Comparison of ENCODE assay signal across 8 cellular contexts in the genomic region with DNA sequence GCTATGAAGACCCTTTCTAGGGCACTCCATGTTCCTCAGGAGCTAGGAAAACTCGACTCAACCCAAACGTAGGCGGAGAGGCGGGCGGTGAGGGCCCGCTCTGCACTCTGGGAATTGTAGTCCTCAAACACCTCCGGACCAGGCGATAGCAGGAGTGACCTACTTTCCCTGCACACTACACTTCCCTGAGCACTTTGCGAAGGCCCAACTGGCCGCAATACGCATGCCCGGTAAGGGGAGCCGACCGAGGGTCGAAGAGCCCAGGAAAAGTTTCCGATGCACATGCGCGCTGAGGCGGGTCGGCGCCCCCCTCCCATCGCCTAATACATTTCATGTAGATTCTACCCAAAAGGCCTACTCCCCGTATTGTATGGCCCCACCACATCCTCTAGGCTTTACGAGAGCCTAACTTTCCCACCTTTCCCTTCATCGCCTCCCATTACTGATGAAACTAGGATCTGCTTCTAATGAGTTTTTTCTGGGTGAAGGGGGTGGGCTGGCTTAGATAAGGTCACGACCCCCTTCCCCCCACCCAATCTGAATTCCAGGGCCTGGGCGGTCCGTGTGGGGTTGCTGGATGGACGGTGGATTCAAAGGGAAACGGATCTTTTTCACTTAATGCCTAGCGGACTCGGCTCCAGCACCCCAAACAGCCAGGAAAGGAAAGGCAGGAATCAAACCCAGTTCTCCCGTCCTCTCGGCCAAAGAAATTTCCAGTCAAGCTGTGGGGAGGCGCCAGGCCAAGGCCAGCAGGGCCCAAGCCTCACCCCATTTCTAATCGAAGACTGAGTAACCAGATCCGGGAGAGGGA. TPM values are rescaled to one million over a fixed set of nuclear protein-coding genes. Genes with fewer than 3 reads are reported as not detected.
A peak's percentile ranks its signal among the peaks of the same experiment; 100 is the strongest.
DNase-seq lines count a peak whose midpoint lies in the region; ATAC-seq and TF ChIP-seq lines count a peak whose summit lies in the region.

No MANE protein-coding gene starts in this region.

- CTCF ChIA-PET in Panc1 (lab: Charles Lee) = no interaction called here

- H3K36me3 ChIP-seq in Panc1 (ENCODE audit: control insufficient read depth, insufficient read depth, low read length) (peaks cover 5% of the 10 kb centered on the region), esophagus (ENCODE audit: control insufficient read depth in 2 of 2, insufficient read depth in 2 of 2, low read length in 1 of 2) (peaks cover 0 to 6% of the 10 kb centered on the region in 2 donors), mucosa of rectum (ENCODE audit: control insufficient read depth in 2 of 2, insufficient read depth in 2 of 2, low read length in 2 of 2) (peaks cover 6 to 9% of the 10 kb centered on the region in 2 donors)

- H3K27me3 Mint-ChIP-seq in IgD-negative memory B cell = peaks cover 1% of the 10 kb centered on the region

- peak overlapping the region; percentile 91 to 99 (median 99) for H3K27ac Mint-ChIP-seq in IgD-negative memory B cell

- DNase-seq in DMS 273 (lab: John Stamatoyannopoulos, UW; ENCODE audit: unreplicated experiment) (peak; percentile 94), Panc1 (ENCODE audit: low read depth, low spot score) (peak; percentile 75)
- DNase-seq in activated T-cell treated with anti-CD3 and anti-CD28 coated beads, Interleukin-2, amount 50 U/mL, for 48 hours = peak; percentile 91
- DNase-seq in stimulated activated CD8-positive, alpha-beta memory T cell treated with anti-CD3 and anti-CD28 coated beads, Interleukin-4, amount 100 ng/mL, for 24 hours (ENCODE audit: low read depth) = peak; percentile 78

- peak overlapping the region; percentile 95 to 97 for H3K9ac ChIP-seq in mucosa of rectum (ENCODE audit: low read depth in 1 of 2, low read length in 2 of 2)

- H3K4me1 Mint-ChIP-seq in IgD-negative memory B cell = peaks cover 30 to 34% (median 30%) of the 10 kb centered on the region in 3 donors

- no peak for TF ChIP-seq CTCF in Panc1 (IDR thresholded peaks at IDR 0.05)

- H3K27ac ChIP-seq in Panc1 (ENCODE audit: low read length) (peak overlapping the region; percentile 91), esophagus (ENCODE audit: low read depth in 2 of 2, low read length in 1 of 2) (peak overlapping the region; percentile 99 to 100), mucosa of rectum (ENCODE audit: low read depth in 2 of 2, low read length in 2 of 2) (peak overlapping the region; percentile 100)

- ATAC-seq in GM21528 (IDR thresholded peaks at IDR 0.05; ENCODE audit: low FRiP score, unreplicated experiment) = peak; percentile 46
- ATAC-seq in Panc1 = peak; percentile 77

- H3K4me3 Mint-ChIP-seq in IgD-negative memory B cell = peak overlapping the region; percentile 80 to 97 (median 95)

- in situ Hi-C loops in Panc1 (cut with HindIII; ENCODE audit: low pct_unique_long_range_greater_than_20kb, low sequenced_read_pairs) = no loop called here

- H3K9me3 ChIP-seq in Panc1 (ENCODE audit: control insufficient read depth, insufficient read depth, low read depth, low read length) = no peaks in the 10 kb centered on the region
- no peaks in the 10 kb centered on the region for H3K9me3 ChIP-seq in esophagus (ENCODE audit: control insufficient read depth in 2 of 2, insufficient read depth in 1 of 2, low read depth in 1 of 2, low read length in 1 of 2)
- H3K9me3 ChIP-seq in mucosa of rectum (ENCODE audit: control insufficient read depth in 2 of 2, low read length in 2 of 2) = no peaks in the 10 kb centered on the region

- H3K4me1 ChIP-seq in Panc1 (ENCODE audit: control insufficient read depth, insufficient read depth, low read length) (peaks cover 6% of the 10 kb centered on the region; the same call in 1 of the 2 replicates), esophagus (ENCODE audit: control insufficient read depth in 2 of 2, insufficient read depth in 2 of 2, low read length in 1 of 2) (no peaks in the 10 kb centered on the region), mucosa of rectum (ENCODE audit: control insufficient read depth in 2 of 2, insufficient read depth in 2 of 2, low read length in 2 of 2) (peaks cover 13 to 18% of the 10 kb centered on the region in 2 donors)

- 0 to 1% methylated on average over 36 to 37 of the region's 37 CpGs for WGBS in esophagus, 2 donors

- BruUV-seq in Panc1 (replicated peaks; lab: Mats Ljungman, UMichigan) = TSS peak; percentile 72

- POLR2A ChIA-PET in Panc1 (lab: Charles Lee) = no interaction called here

- H3K36me3 Mint-ChIP-seq in IgD-negative memory B cell = peaks cover 5% of the 10 kb centered on the region

- intact Hi-C loops in Panc1 (cut with micrococcal nuclease; ENCODE audit: unreplicated experiment) = no loop called here

- H3K9me3 Mint-ChIP-seq in IgD-negative memory B cell = peaks cover 0 to 2% (median 0%) of the 10 kb centered on the region in 3 donors

- H3K4me3 ChIP-seq in Panc1 (ENCODE audit: low read depth in 2 of 2, low read length in 2 of 2) (peak overlapping the region; percentile 81 to 96), esophagus (ENCODE audit: low read depth in 1 of 2, low read length in 2 of 2) (peak overlapping the region; percentile 88 to 98), mucosa of rectum (ENCODE audit: low read length in 2 of 2) (peak overlapping the region; percentile 86 to 89)

- H3K27me3 ChIP-seq in Panc1 (ENCODE audit: control insufficient read depth, insufficient read depth, low read length) (no peaks in the 10 kb centered on the region), esophagus (ENCODE audit: control insufficient read depth in 1 of 2, insufficient read depth in 2 of 2, low read length in 2 of 2) (no peaks in the 10 kb centered on the region), mucosa of rectum (ENCODE audit: control insufficient read depth in 2 of 2, insufficient read depth in 2 of 2, low read length in 2 of 2) (no peaks in the 10 kb centered on the region)

RNA-seq across cellular contexts. Expression of a gene that starts 2.0 kb away (rescaled TPM):
- 52.2 TPM for polyA plus RNA-seq in IgD-negative memory B cell
- total RNA-seq in Panc1 (2021; ENCODE audit: unreplicated experiment) = 43.6 TPM
- 57.2 TPM for polyA plus RNA-seq in Panc1 (2012; ENCODE audit: insufficient read length)
- polyA plus RNA-seq in esophagus = 10 to 100 TPM; 10.7 to 11.1 TPM

RNA-seq across cellular contexts. Expression of a gene that starts 23.9 kb away (rescaled TPM):
- polyA plus RNA-seq in IgD-negative memory B cell = 23.8 TPM
- total RNA-seq in Panc1 (2021; ENCODE audit: unreplicated experiment) = 34.9 TPM
- polyA plus RNA-seq in Panc1 (2012; ENCODE audit: insufficient read length) = 30.7 TPM
- 10 to 100 TPM; 41.4 to 61.8 TPM for polyA plus RNA-seq in esophagus

RNA-seq across cellular contexts. Expression of a gene that starts 24.4 kb away (rescaled TPM):
- polyA plus RNA-seq in IgD-negative memory B cell (132 TPM), esophagus (10 to 100 TPM; 22.6 to 59.7 TPM)
- total RNA-seq in Panc1 (2021; ENCODE audit: unreplicated experiment) = 71.5 TPM
- 96.4 TPM for polyA plus RNA-seq in Panc1 (2012; ENCODE audit: insufficient read length)

Comparison
In these comparisons a context has a peak if more than half of its experiments do, and no peak if none do; other contexts are left out.
1. Peak in every context shown above with its lines: DNase-seq, ATAC-seq, H3K4me3 ChIP-seq and H3K27ac ChIP-seq.